Comparison of ENCODE assay signal across 8 cellular contexts in the genomic region with DNA sequence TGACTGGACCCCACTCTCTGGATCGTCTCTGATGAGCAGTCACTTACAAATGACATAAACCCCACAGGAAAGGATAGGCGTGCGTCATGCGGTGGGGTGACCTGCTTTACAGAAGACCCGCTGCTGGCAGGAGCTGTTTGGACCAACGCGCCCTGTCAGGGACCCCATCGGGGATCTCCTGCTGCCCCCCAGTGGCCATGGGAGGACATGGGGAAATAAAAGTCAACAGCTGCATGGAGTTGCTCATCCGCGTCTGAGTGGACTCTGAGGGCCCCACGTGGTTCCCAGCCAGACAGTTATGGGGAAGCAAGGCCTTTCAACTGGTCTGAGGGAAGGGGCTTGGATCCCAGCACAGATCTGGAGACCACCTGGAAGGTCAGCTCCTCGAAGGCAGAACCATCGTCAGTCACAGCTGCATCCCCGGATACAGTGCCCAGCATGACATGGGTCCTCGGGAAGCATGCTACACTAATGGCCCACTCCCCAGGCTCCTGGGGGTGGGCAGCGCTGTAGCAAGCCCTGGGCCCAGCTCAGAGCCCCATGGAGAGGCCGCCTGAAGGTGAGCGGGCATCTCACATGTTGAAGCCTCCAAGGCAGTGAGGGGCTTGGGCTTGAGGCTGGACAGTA. TPM values are rescaled to one million over a fixed set of nuclear protein-coding genes. Genes with fewer than 3 reads are reported as not detected.
DNase-seq lines count a peak whose midpoint lies in the region; ATAC-seq and TF ChIP-seq lines count a peak whose summit lies in the region.

No MANE protein-coding gene starts in this region.

- TF ChIP-seq EP300 in Ishikawa (IDR thresholded peaks at IDR 0.05; ENCODE audit: borderline replicate concordance) = no peak

- H2AFZ ChIP-seq in neural progenitor cell (replicated peaks) = peak overlapping the region; percentile 43

- no peaks in the 10 kb centered on the region for H3K9me3 ChIP-seq in neural progenitor cell (ENCODE audit: low read depth)

- no peaks in the 10 kb centered on the region for H3K36me3 ChIP-seq in neural progenitor cell

- H3K27ac Mint-ChIP-seq in neural progenitor cell = no peak overlapping the region

- H3K27me3 Mint-ChIP-seq in neural progenitor cell (ENCODE audit: insufficient read depth, low read depth) = no peaks in the 10 kb centered on the region

- H3K27me3 ChIP-seq in neural progenitor cell = no peaks in the 10 kb centered on the region

- H3K4me3 Mint-ChIP-seq in neural progenitor cell = no peak overlapping the region

- no peaks in the 10 kb centered on the region for H4K20me1 ChIP-seq in neural progenitor cell (ENCODE audit: low read depth)

- H3K79me2 ChIP-seq in neural progenitor cell (ENCODE audit: low read depth) = no peaks in the 10 kb centered on the region

- DNase-seq in RKO (ENCODE audit: low spot score) (peak; percentile 88), fibroblast of peridontal ligament (ENCODE audit: extremely low read depth) (peak; percentile 77), neural progenitor cell (ENCODE audit: low spot score) (peak; percentile 92)
- DNase-seq in activated T-cell treated with anti-CD3 and anti-CD28 coated beads, Interleukin-2, amount 50 U/mL, for 48 hours = peak; percentile 90 to 91
- DNase-seq in stimulated activated naive CD4-positive, alpha-beta T cell treated with Interleukin-2 at 50 U/mL for 16 hours (lab: John Stamatoyannopoulos, UW) = peak; percentile 74

- H3K36me3 Mint-ChIP-seq in neural progenitor cell = no peaks in the 10 kb centered on the region

- no peak for ATAC-seq in HG03469 (IDR thresholded peaks at IDR 0.05; ENCODE audit: unreplicated experiment)

- no peaks in the 10 kb centered on the region for H3K4me1 Mint-ChIP-seq in neural progenitor cell

- no peak overlapping the region for H3K4me2 ChIP-seq in neural progenitor cell

- no peak overlapping the region for H3K27ac ChIP-seq in neural progenitor cell

- no peaks in the 10 kb centered on the region for H3K4me1 ChIP-seq in neural progenitor cell

- no peaks in the 10 kb centered on the region for H3K9me3 Mint-ChIP-seq in neural progenitor cell

- TF ChIP-seq CTCF in GM12872 (IDR thresholded peaks at IDR 0.05; ENCODE audit: insufficient read depth, low read depth, low read length) (peak; percentile 92), neural progenitor cell (IDR thresholded peaks at IDR 0.05) (peak; percentile 94)

- no peak overlapping the region for H3K4me3 ChIP-seq in neural progenitor cell

- no peak overlapping the region for H3K9ac ChIP-seq in neural progenitor cell

- no peaks in the 10 kb centered on the region for H3F3A ChIP-seq in neural progenitor cell (ENCODE audit: low read depth)

- TF ChIP-seq RAD21 in Ishikawa (IDR thresholded peaks at IDR 0.05; ENCODE audit: low read depth) = peak; percentile 91

TF ChIP-seq in Ishikawa, 13 proteins besides CTCF, POLR2A, EP300 and RAD21:
- TF ChIP-seq TCF12 (IDR thresholded peaks at IDR 0.05; ENCODE audit: low read depth) (no peak), ZBTB7A (IDR thresholded peaks at IDR 0.05; ENCODE audit: low read depth) (0 out of 2 replicates have a peak, but pooled peaks have one; percentile 60), YY1 (IDR thresholded peaks at IDR 0.05; ENCODE audit: low read depth) (no peak), FOXM1 (IDR thresholded peaks at IDR 0.05; ENCODE audit: borderline replicate concordance, low read depth) (no peak), TAF1 (IDR thresholded peaks at IDR 0.05; ENCODE audit: low read depth) (no peak), NFIC (IDR thresholded peaks at IDR 0.05) (no peak; the same call in 1 of the 2 replicates), TEAD4 (IDR thresholded peaks at IDR 0.05) (no peak), EGR1 (IDR thresholded peaks at IDR 0.05) (no peak), CEBPB (IDR thresholded peaks at IDR 0.05) (no peak), CREB1 (IDR thresholded peaks at IDR 0.05; ENCODE audit: low read depth) (no peak)
- TF ChIP-seq, protein P1, sequence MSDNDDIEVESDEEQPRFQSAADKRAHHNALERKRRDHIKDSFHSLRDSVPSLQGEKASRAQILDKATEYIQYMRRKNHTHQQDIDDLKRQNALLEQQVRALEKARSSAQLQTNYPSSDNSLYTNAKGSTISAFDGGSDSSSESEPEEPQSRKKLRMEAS (IDR thresholded peaks at IDR 0.05) = peak; percentile 39; the same call in 1 of the 2 replicates
- TF ChIP-seq, protein P2, sequence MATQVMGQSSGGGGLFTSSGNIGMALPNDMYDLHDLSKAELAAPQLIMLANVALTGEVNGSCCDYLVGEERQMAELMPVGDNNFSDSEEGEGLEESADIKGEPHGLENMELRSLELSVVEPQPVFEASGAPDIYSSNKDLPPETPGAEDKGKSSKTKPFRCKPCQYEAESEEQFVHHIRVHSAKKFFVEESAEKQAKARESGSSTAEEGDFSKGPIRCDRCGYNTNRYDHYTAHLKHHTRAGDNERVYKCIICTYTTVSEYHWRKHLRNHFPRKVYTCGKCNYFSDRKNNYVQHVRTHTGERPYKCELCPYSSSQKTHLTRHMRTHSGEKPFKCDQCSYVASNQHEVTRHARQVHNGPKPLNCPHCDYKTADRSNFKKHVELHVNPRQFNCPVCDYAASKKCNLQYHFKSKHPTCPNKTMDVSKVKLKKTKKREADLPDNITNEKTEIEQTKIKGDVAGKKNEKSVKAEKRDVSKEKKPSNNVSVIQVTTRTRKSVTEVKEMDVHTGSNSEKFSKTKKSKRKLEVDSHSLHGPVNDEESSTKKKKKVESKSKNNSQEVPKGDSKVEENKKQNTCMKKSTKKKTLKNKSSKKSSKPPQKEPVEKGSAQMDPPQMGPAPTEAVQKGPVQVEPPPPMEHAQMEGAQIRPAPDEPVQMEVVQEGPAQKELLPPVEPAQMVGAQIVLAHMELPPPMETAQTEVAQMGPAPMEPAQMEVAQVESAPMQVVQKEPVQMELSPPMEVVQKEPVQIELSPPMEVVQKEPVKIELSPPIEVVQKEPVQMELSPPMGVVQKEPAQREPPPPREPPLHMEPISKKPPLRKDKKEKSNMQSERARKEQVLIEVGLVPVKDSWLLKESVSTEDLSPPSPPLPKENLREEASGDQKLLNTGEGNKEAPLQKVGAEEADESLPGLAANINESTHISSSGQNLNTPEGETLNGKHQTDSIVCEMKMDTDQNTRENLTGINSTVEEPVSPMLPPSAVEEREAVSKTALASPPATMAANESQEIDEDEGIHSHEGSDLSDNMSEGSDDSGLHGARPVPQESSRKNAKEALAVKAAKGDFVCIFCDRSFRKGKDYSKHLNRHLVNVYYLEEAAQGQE (IDR thresholded peaks at IDR 0.05; ENCODE audit: low read depth) = no peak
- TF ChIP-seq, protein P3, sequence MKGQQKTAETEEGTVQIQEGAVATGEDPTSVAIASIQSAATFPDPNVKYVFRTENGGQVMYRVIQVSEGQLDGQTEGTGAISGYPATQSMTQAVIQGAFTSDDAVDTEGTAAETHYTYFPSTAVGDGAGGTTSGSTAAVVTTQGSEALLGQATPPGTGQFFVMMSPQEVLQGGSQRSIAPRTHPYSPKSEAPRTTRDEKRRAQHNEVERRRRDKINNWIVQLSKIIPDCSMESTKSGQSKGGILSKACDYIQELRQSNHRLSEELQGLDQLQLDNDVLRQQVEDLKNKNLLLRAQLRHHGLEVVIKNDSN (IDR thresholded peaks at IDR 0.05) = peak; percentile 73
TF ChIP-seq in Ishikawa: peak in this region for 3.

RNA-seq across cellular contexts. Expression of a gene that starts 32.1 kb away (rescaled TPM):
- 0.43 TPM in 1 of 2 replicates, not detected in the other for total RNA-seq in neural progenitor cell (ENCODE audit: low replicate concordance)

RNA-seq across cellular contexts. Expression of a gene that starts 46.4 kb away (rescaled TPM):
- total RNA-seq in neural progenitor cell (ENCODE audit: low replicate concordance) = not detected in 2 replicates
